Comparison of ENCODE assay signal across 8 cellular contexts in genomic region chr3:190710723-190711122, GRCh38.
"Had no signal": no experiment of that assay in that cellular context is flagged by ENCODE, and none has a peak within 500 bp of the region (broad histone marks: within the 10 kb centered on the region; RNA-seq: fewer than 3 reads in every experiment).

No MANE protein-coding gene starts in this region.

- H3K36me3 ChIP-seq: HAP-1 had no signal

- DNase-seq: GOT3, H7, HFFc6 had no signal

- H3K27ac ChIP-seq: HL-60 had no signal

- H3K4me3 ChIP-seq: HAP-1, K562 had no signal

- H3K4me3 Mint-ChIP-seq: HFFc6 had no signal

- H3K27ac Mint-ChIP-seq: HFFc6 had no signal

- H3K9me3 Mint-ChIP-seq: HFFc6 had no signal

- ATAC-seq: HCT116, HepG2, K562 had no signal
